8 cellular contexts compared by ENCODE assay signal in the genomic region with DNA sequence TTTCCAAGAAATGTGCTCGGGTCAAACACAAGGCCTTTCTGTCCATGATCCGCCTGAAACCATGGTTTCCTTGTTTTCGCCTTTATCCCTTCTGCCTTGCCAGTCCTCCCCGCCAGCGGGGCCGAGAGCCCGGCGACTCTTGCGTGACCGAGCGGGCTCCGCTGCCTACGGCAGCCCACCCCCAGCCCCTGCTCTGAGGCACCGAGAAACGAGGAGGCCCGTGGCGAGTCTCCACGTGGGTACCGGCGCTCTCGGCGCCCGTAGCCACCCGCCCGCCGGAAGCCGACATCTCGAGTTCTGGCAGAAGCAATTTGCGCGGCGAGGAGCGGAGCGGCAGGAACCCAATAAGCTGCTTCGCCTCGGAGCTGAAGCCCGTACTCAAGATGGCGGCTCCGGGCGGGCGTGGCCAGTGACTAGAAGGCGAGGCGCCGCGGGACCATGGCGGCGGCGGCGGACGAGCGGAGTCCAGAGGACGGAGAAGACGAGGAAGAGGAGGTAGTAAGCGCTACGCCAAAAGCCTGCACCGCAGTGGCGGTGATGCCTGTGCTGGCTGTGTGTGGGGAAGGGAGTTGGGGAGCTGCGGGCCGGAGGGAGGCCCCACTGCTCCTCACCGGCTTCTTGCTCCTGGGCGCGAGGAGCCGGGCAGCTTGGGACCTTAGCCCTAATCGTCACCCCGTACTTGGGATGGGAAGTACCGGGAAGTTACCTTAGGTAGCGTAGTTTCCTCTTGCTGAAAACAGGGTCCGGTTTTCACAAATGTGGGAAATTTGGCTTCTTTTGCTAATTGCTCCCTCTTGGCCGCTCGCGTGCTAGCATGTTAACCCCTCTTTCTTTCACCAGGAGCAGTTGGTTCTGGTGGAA. TPM values are rescaled to one million over a fixed set of nuclear protein-coding genes. Genes with fewer than 3 reads are reported as not detected.
A peak's percentile ranks its signal among the peaks of the same experiment; 100 is the strongest.
DNase-seq lines count a peak whose midpoint lies in the region; ATAC-seq and TF ChIP-seq lines count a peak whose summit lies in the region.

TSS of gene GTF3C6 (plus strand) at position 375 of the 861 bp plus-strand sequence. CDS start at position 439, 64 bp downstream.

- H3K27me3 ChIP-seq in Peyer's patch (no peaks in the 10 kb centered on the region), esophagus (ENCODE audit: control insufficient read depth in 1 of 2, insufficient read depth in 2 of 2, low read length in 2 of 2) (no peaks in the 10 kb centered on the region), mucosa of stomach (ENCODE audit: control insufficient read depth, insufficient read depth, low read length) (no peaks in the 10 kb centered on the region)

- H3K9ac ChIP-seq in mucosa of stomach (ENCODE audit: low read length) = peak within 1 kb of the TSS; percentile 99

- ATAC-seq in GM21723 (IDR thresholded peaks at IDR 0.05; ENCODE audit: unreplicated experiment) = peak; percentile 98

- no peak for TF ChIP-seq CTCF in Peyer's patch (IDR thresholded peaks at IDR 0.05)

- TF ChIP-seq POLR2A in Peyer's patch (IDR thresholded peaks at IDR 0.05) = peak; percentile 74 to 79

- WGBS in esophagus, 2 donors = 0 to 1% methylated on average over 69 to 70 of the region's 70 CpGs

- H3K27ac ChIP-seq in Peyer's patch = peak within 1 kb of the TSS; percentile 83 to 95 (median 90)
- H3K27ac ChIP-seq in esophagus (ENCODE audit: low read depth in 2 of 2, low read length in 1 of 2) = peak within 1 kb of the TSS; percentile 87 to 88

- DNase-seq in DMS79 (lab: John Stamatoyannopoulos, UW) = peak; percentile 88
- peak; percentile 91 for DNase-seq in KG1 (lab: John Stamatoyannopoulos, UW)
- peak; percentile 96 to 98 (median 96) for DNase-seq in Peyer's patch
- DNase-seq in activated T-cell treated with anti-CD3 and anti-CD28 coated beads, Interleukin-2, amount 50 U/mL, for 48 hours = peak; percentile 93 to 94
- DNase-seq in stimulated activated CD8-positive, alpha-beta memory T cell treated with anti-CD3 and anti-CD28 coated beads, Interleukin-4, amount 100 ng/mL, for 48 hours = peak; percentile 94

- peaks cover 0 to 33% (median 0%) of the 10 kb centered on the region in 3 donors for H3K36me3 ChIP-seq in Peyer's patch
- H3K36me3 ChIP-seq in esophagus (ENCODE audit: control insufficient read depth in 2 of 2, insufficient read depth in 2 of 2, low read length in 1 of 2) = peaks cover 3% of the 10 kb centered on the region in 2 donors
- no peaks in the 10 kb centered on the region for H3K36me3 ChIP-seq in mucosa of stomach (ENCODE audit: control insufficient read depth, insufficient read depth, low read length)

- H3K4me1 ChIP-seq in Peyer's patch (peaks cover 0 to 8% (median 5%) of the 10 kb centered on the region in 4 donors), esophagus (ENCODE audit: control insufficient read depth in 2 of 2, insufficient read depth in 2 of 2, low read length in 1 of 2) (no peaks in the 10 kb centered on the region), mucosa of stomach (ENCODE audit: control insufficient read depth, insufficient read depth, low read length) (peaks cover 11% of the 10 kb centered on the region)

- H3K4me3 ChIP-seq in Peyer's patch = peak within 1 kb of the TSS; percentile 76 to 97 (median 82)
- peak within 1 kb of the TSS; percentile 73 to 88 for H3K4me3 ChIP-seq in esophagus (ENCODE audit: low read depth in 1 of 2, low read length in 2 of 2)
- peak within 1 kb of the TSS; percentile 94 for H3K4me3 ChIP-seq in mucosa of stomach (ENCODE audit: low read length)

- H3K9me3 ChIP-seq in Peyer's patch (no peaks in the 10 kb centered on the region), esophagus (ENCODE audit: control insufficient read depth in 2 of 2, insufficient read depth in 1 of 2, low read depth in 1 of 2, low read length in 1 of 2) (no peaks in the 10 kb centered on the region), mucosa of stomach (ENCODE audit: control insufficient read depth, low read length) (no peaks in the 10 kb centered on the region)

RNA-seq across cellular contexts. Expression of gene GTF3C6, which starts in this region (rescaled TPM):
- total RNA-seq in Peyer's patch = 10 to 100 TPM; 15.7 to 31.4 (median 25.8) TPM
- 10 to 100 TPM; 62.7 to 67.6 TPM for polyA plus RNA-seq in esophagus

Comparison
In these comparisons a context has a peak if more than half of its experiments do, and no peak if none do; other contexts are left out.
1. Peak in every context shown above with its lines: DNase-seq, ATAC-seq, H3K4me3 ChIP-seq and H3K27ac ChIP-seq.